ENCODE assay signal across 7 cellular contexts in the genomic region with DNA sequence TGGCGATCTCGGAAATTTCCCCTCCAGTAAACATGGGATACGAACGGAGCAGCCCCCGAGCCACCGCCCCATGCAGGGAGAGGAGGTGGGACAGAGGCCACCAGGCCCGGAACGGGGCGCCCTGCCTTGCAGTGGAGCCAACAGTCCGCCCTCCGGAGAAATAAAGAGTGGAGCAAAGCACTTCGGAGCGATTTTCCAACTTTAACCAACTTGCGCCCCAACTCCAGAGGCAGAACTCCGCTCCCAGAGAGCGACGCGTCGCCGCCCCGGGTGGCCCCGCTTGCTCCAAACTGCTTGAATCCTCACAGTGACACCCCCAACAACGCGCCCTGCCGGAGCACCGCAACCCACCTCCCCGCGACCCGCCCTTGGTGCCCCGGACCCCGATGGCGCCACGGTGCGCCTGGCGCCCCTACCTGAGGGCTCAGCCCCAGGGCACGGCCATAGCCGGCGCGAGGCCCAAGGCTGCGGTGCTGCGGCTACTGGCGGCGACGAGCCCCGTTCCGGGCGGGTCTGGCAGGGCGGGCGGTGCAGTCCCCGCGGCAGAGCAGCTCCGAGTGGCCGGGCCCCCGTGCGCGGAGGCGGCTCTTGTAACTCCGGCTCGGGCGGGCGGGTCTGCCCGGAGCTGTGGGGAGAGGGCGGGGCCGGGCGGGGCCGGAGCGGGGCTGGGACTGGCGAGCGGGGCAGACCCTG. TPM values are rescaled to one million over a fixed set of nuclear protein-coding genes. Genes with fewer than 3 reads are reported as not detected.
A peak's percentile ranks its signal among the peaks of the same experiment; 100 is the strongest.
DNase-seq lines count a peak whose midpoint lies in the region; ATAC-seq and TF ChIP-seq lines count a peak whose summit lies in the region.

A gene with protein sequence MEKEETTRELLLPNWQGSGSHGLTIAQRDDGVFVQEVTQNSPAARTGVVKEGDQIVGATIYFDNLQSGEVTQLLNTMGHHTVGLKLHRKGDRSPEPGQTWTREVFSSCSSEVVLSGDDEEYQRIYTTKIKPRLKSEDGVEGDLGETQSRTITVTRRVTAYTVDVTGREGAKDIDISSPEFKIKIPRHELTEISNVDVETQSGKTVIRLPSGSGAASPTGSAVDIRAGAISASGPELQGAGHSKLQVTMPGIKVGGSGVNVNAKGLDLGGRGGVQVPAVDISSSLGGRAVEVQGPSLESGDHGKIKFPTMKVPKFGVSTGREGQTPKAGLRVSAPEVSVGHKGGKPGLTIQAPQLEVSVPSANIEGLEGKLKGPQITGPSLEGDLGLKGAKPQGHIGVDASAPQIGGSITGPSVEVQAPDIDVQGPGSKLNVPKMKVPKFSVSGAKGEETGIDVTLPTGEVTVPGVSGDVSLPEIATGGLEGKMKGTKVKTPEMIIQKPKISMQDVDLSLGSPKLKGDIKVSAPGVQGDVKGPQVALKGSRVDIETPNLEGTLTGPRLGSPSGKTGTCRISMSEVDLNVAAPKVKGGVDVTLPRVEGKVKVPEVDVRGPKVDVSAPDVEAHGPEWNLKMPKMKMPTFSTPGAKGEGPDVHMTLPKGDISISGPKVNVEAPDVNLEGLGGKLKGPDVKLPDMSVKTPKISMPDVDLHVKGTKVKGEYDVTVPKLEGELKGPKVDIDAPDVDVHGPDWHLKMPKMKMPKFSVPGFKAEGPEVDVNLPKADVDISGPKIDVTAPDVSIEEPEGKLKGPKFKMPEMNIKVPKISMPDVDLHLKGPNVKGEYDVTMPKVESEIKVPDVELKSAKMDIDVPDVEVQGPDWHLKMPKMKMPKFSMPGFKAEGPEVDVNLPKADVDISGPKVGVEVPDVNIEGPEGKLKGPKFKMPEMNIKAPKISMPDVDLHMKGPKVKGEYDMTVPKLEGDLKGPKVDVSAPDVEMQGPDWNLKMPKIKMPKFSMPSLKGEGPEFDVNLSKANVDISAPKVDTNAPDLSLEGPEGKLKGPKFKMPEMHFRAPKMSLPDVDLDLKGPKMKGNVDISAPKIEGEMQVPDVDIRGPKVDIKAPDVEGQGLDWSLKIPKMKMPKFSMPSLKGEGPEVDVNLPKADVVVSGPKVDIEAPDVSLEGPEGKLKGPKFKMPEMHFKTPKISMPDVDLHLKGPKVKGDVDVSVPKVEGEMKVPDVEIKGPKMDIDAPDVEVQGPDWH (N-terminal part only) (minus strand): TSS at position 563 of the 693 bp plus-strand sequence. CDS start 10,708 bp downstream, outside the sequence.

- 0 to 1% methylated on average over 32 to 45 of the region's 69 CpGs for WGBS in mesodermal cell (ENCODE audit: insufficient coverage in 2 of 2), 2 experiments
- WGBS in suprapubic skin = 0% methylated on average over 7 of the region's 69 CpGs

- H3K4me1 Mint-ChIP-seq in endothelial cell (ENCODE audit: unreplicated experiment) = peaks cover 23% of the 10 kb centered on the region

- H3K9me3 Mint-ChIP-seq in endothelial cell (ENCODE audit: unreplicated experiment) = no peaks in the 10 kb centered on the region

- H3K4me3 ChIP-seq in mesodermal cell (ENCODE audit: extremely low read depth, insufficient read depth, low read length, poor library complexity, severe bottlenecking) = peak within 1 kb of the TSS; percentile 96
- H3K4me3 ChIP-seq in suprapubic skin = peak within 1 kb of the TSS; percentile 77

- no peaks in the 10 kb centered on the region for H3K27me3 ChIP-seq in suprapubic skin

- no peak for ATAC-seq in GM18511 (IDR thresholded peaks at IDR 0.05; ENCODE audit: unreplicated experiment)

- peaks cover 16% of the 10 kb centered on the region for H3K36me3 ChIP-seq in mesodermal cell (ENCODE audit: control insufficient read depth, insufficient read depth, low read length)
- H3K36me3 ChIP-seq in suprapubic skin = no peaks in the 10 kb centered on the region

- TF ChIP-seq POLR2A in GM18951 (IDR thresholded peaks at IDR 0.05; ENCODE audit: extremely low read depth, insufficient read depth, insufficient read length) (peak; percentile 53), suprapubic skin (IDR thresholded peaks at IDR 0.05) (peak; percentile 75 to 90)

- DNase-seq in NCI-H460 (ENCODE audit: extremely low read depth, low read depth) (no peak), endothelial cell (ENCODE audit: low spot score) (peak; percentile 59), suprapubic skin (ENCODE audit: low spot score in 2 of 2) (peak; percentile 93 to 96)
- DNase-seq in activated CD8-positive, alpha-beta memory T cell treated with anti-CD3 and anti-CD28 coated beads for 24 hours = peak; percentile 84

- H3K27ac Mint-ChIP-seq in endothelial cell (ENCODE audit: unreplicated experiment) = peak within 1 kb of the TSS; percentile 36

- no peak for TF ChIP-seq CTCF in endothelial cell (IDR thresholded peaks at IDR 0.05; ENCODE audit: unreplicated experiment)
- no peak for TF ChIP-seq CTCF in suprapubic skin (IDR thresholded peaks at IDR 0.05)

- no peak for TF ChIP-seq EP300 in suprapubic skin (IDR thresholded peaks at IDR 0.05)

- peaks cover 7% of the 10 kb centered on the region for H3K36me3 Mint-ChIP-seq in endothelial cell (ENCODE audit: low read depth, unreplicated experiment)

- peak within 1 kb of the TSS; percentile 96 for H3K4me3 Mint-ChIP-seq in endothelial cell (ENCODE audit: unreplicated experiment)

- H3K4me1 ChIP-seq in mesodermal cell (ENCODE audit: control insufficient read depth, insufficient read depth, low read length, poor library complexity, severe bottlenecking) = peaks cover 41% of the 10 kb centered on the region
- peaks cover 72% of the 10 kb centered on the region for H3K4me1 ChIP-seq in suprapubic skin

- peak within 1 kb of the TSS; percentile 86 for H3K27ac ChIP-seq in mesodermal cell (ENCODE audit: low read depth, low read length, severe bottlenecking)
- peak within 1 kb of the TSS; percentile 98 for H3K27ac ChIP-seq in suprapubic skin

- H3K27me3 Mint-ChIP-seq in endothelial cell (ENCODE audit: unreplicated experiment) = peaks cover 42% of the 10 kb centered on the region

- in situ Hi-C loops in GM18951 (cut with MboI; ENCODE audit: low sequenced_read_pairs, unreplicated experiment) = no loop called here

- H3K9me3 ChIP-seq in mesodermal cell (ENCODE audit: control insufficient read depth, low read length) (no peaks in the 10 kb centered on the region), suprapubic skin (no peaks in the 10 kb centered on the region)

RNA-seq across cellular contexts. Expression of the gene that starts here (rescaled TPM):
- total RNA-seq in NCI-H460 (2014; rRNA removed; shearing (Covaris generic)) = 80.2 and 86.0 TPM in 2 replicates
- 15.6 and 35.6 TPM in 2 replicates for polyA plus RNA-seq in NCI-H460 (2014; cell fraction: nucleus; rRNA removed)
- total RNA-seq in endothelial cell (ENCODE audit: unreplicated experiment) (136 TPM), suprapubic skin (1,000 to 10,000 TPM; 1,174 to 1,475 (median 1,322) TPM)
- 88.1 TPM for polyA plus RNA-seq in mesodermal cell (2013, experiment 1 of 2)
- polyA plus RNA-seq in mesodermal cell (2013, experiment 2 of 2) = 82.4 TPM
